In genomic region chr3:185585862-185586643, GRCh38 we compare ENCODE assay signal across 1 cellular context.
TF ChIP-seq lines count a peak whose summit lies in the region.

Gene SENP2, plus strand, starts transcription at chr3:185586295. Its CDS starts 119 bp downstream, at chr3:185586414.

TF ChIP-seq in neural cell, 6 proteins besides CTCF, POLR2A, EP300 and RAD21 (continued from another document):
- TF ChIP-seq EZH2 (IDR thresholded peaks at IDR 0.05; ENCODE audit: borderline replicate concordance, insufficient read depth, low read length, poor library complexity, severe bottlenecking) (no peak), TAF1 (IDR thresholded peaks at IDR 0.05; ENCODE audit: low read depth) (no peak), POLR2AphosphoS5 (IDR thresholded peaks at IDR 0.05) (peak; percentile 98)
